11 cellular contexts compared by ENCODE assay signal in genomic region chr10:79556961-79557360, GRCh38. TPM values are rescaled to one million over a fixed set of nuclear protein-coding genes. Genes with fewer than 3 reads are reported as not detected.
"Had no signal": no experiment of that assay in that cellular context is flagged by ENCODE, and none has a peak within 500 bp of the region (broad histone marks: within the 10 kb centered on the region; RNA-seq: fewer than 3 reads in every experiment).

No MANE protein-coding gene starts in this region.

RNA-seq across cellular contexts. Expression of gene SFTPA2, which starts 3.2 kb away (rescaled TPM):
- total RNA-seq: chondrocyte, dermis microvascular lymphatic vessel endothelial cell, endodermal cell, gastrocnemius medialis, glomerular endothelial cell, kidney epithelial cell, lower leg skin, mammary epithelial cell, mononuclear cell had no signal
- polyA plus RNA-seq: keratinocyte, mammary epithelial cell had no signal

RNA-seq across cellular contexts. Expression of gene SFTPA1, which starts 53.8 kb away (rescaled TPM):
- total RNA-seq: chondrocyte, dermis microvascular lymphatic vessel endothelial cell, endodermal cell, esophagus squamous epithelium, gastrocnemius medialis, glomerular endothelial cell, kidney epithelial cell, lower leg skin, mammary epithelial cell, mononuclear cell had no signal
- polyA plus RNA-seq: keratinocyte, mammary epithelial cell had no signal
